In genomic region chr10:72340510-72340895, GRCh38 we compare ENCODE assay signal across 1 cellular context.
TF ChIP-seq lines count a peak whose summit lies in the region.

No MANE protein-coding gene starts in this region.

TF ChIP-seq in H1, 55 proteins besides CTCF, POLR2A, EP300 and RAD21 (continued from another document):
- TF ChIP-seq E2F6 (IDR thresholded peaks at IDR 0.05) (0 out of 2 replicates have a peak, but pooled peaks have one; percentile 23), TEAD4 (IDR thresholded peaks at IDR 0.05; ENCODE audit: low read depth, low read length) (0 out of 2 replicates have a peak, but pooled peaks have one; percentile 11), SAP30 (IDR thresholded peaks at IDR 0.05; ENCODE audit: insufficient read depth, insufficient replicate concordance, low read length) (no peak), GABPA (IDR thresholded peaks at IDR 0.05; ENCODE audit: borderline replicate concordance, insufficient read depth, low read length) (no peak; the same call in 1 of the 2 replicates)
- TF ChIP-seq, protein P1, sequence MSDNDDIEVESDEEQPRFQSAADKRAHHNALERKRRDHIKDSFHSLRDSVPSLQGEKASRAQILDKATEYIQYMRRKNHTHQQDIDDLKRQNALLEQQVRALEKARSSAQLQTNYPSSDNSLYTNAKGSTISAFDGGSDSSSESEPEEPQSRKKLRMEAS (IDR thresholded peaks at IDR 0.05): peak; percentile 83
